In genomic region chr19:43315851-43316250, GRCh38 we compare ENCODE assay signal across 32 cellular contexts. TPM values are rescaled to one million over a fixed set of nuclear protein-coding genes. Genes with fewer than 3 reads are reported as not detected.
"Had no signal": no experiment of that assay in that cellular context is flagged by ENCODE, and none has a peak within 500 bp of the region (broad histone marks: within the 10 kb centered on the region; RNA-seq: fewer than 3 reads in every experiment).

No MANE protein-coding gene starts in this region.

- H3K27me3 ChIP-seq: suprapubic skin had no signal

- H3K4me3 ChIP-seq: esophagus squamous epithelium, heart right ventricle, left lung, lower lobe of right lung, psoas muscle, sigmoid colon, suprapubic skin, transverse colon had no signal

- H3K36me3 ChIP-seq: esophagus squamous epithelium, heart right ventricle, left lung, lower lobe of right lung, sigmoid colon, suprapubic skin, transverse colon had no signal

- H3K27ac ChIP-seq: epithelial cell of prostate, esophagus squamous epithelium, heart right ventricle, left lung, lower lobe of right lung, parathyroid adenoma, psoas muscle, sigmoid colon, suprapubic skin, transverse colon had no signal

- H3K9me3 ChIP-seq: esophagus squamous epithelium, heart right ventricle, left lung, lower lobe of right lung, psoas muscle, sigmoid colon, suprapubic skin, transverse colon had no signal

- H3K9ac ChIP-seq: parathyroid adenoma had no signal

- H2AFZ ChIP-seq: parathyroid adenoma had no signal

- H3K4me1 ChIP-seq: esophagus squamous epithelium, heart right ventricle, left lung, lower lobe of right lung, parathyroid adenoma, psoas muscle, sigmoid colon, suprapubic skin, transverse colon had no signal

- DNase-seq: activated CD4-positive, alpha-beta T cell treated with anti-CD3 and anti-CD28 coated beads for 36 hours; activated CD4-positive, CD25-positive, alpha-beta regulatory T cell; activated CD8-positive, alpha-beta memory T cell treated with anti-CD3 and anti-CD28 coated beads, Interleukin-2, amount 10 ng/mL, durations not matched to agents 7 days and 5 days; activated CD8-positive, alpha-beta T cell treated with anti-CD3 and anti-CD28 coated beads, Interleukin-2, amount 10 ng/mL, durations not matched to agents 7 days and 5 days; activated naive CD4-positive, alpha-beta T cell; activated T-cell treated with anti-CD3 and anti-CD28 coated beads, Interleukin-2, amount 50 U/mL, for 48 hours; dermis blood vessel endothelial cell; effector CD4-positive, alpha-beta T cell; esophagus squamous epithelium; foreskin melanocyte; heart right ventricle; left lung; lower lobe of right lung; mesenchymal stem cell; naive thymus-derived CD8-positive, alpha-beta T cell; occipital lobe; psoas muscle; sigmoid colon; small intestine; stimulated activated naive CD4-positive, alpha-beta T cell; T-helper 9 cell; transverse colon had no signal

- H3K79me2 ChIP-seq: parathyroid adenoma had no signal

- FAIRE-seq: bronchial epithelial cell, colon, endometrium, islet of Langerhans, small intestine had no signal

RNA-seq across cellular contexts. Expression of gene CD177, which starts 37.6 kb away (rescaled TPM):
- total RNA-seq: activated CD4-positive, alpha-beta T cell treated with anti-CD3 and anti-CD28 coated beads for 36 hours; activated CD8-positive, alpha-beta memory T cell treated with anti-CD3 and anti-CD28 coated beads, Interleukin-2, amount 10 ng/mL, durations not matched to agents 7 days and 5 days; activated CD8-positive, alpha-beta T cell treated with anti-CD3 and anti-CD28 coated beads, Interleukin-2, amount 10 ng/mL, durations not matched to agents 7 days and 5 days; activated naive CD4-positive, alpha-beta T cell treated with anti-CD3 and anti-CD28 coated beads, Interleukin-2, amount 50 U/mL, for 72 hours; dermis blood vessel endothelial cell; naive thymus-derived CD8-positive, alpha-beta T cell; neural crest cell had no signal
- polyA plus RNA-seq: naive thymus-derived CD8-positive, alpha-beta T cell; small intestine had no signal

RNA-seq across cellular contexts. Expression of gene PSG9, which starts 46.5 kb away (rescaled TPM):
- total RNA-seq: activated CD4-positive, alpha-beta T cell treated with anti-CD3 and anti-CD28 coated beads for 36 hours; activated CD8-positive, alpha-beta memory T cell treated with anti-CD3 and anti-CD28 coated beads, Interleukin-2, amount 10 ng/mL, durations not matched to agents 7 days and 5 days; activated CD8-positive, alpha-beta T cell treated with anti-CD3 and anti-CD28 coated beads, Interleukin-2, amount 10 ng/mL, durations not matched to agents 7 days and 5 days; bronchial epithelial cell; dermis blood vessel endothelial cell; esophagus squamous epithelium; heart right ventricle; left lung; lower lobe of right lung; naive thymus-derived CD8-positive, alpha-beta T cell; neural crest cell; occipital lobe; psoas muscle; sigmoid colon; suprapubic skin; transverse colon; urinary bladder had no signal
- polyA plus RNA-seq: heart right ventricle; naive thymus-derived CD8-positive, alpha-beta T cell; psoas muscle; sigmoid colon; small intestine; urinary bladder had no signal
